24 cellular contexts compared by ENCODE assay signal in genomic region chr4:146330392-146330791, GRCh38.
DNase-seq lines count a peak whose midpoint lies in the region; ATAC-seq and TF ChIP-seq lines count a peak whose summit lies in the region.
"Had no signal": no experiment of that assay in that cellular context is flagged by ENCODE, and none has a peak within 500 bp of the region (broad histone marks: within the 10 kb centered on the region; RNA-seq: fewer than 3 reads in every experiment).

No MANE protein-coding gene starts in this region.

- no peak for ATAC-seq in HG03432 (IDR thresholded peaks at IDR 0.05; ENCODE audit: unreplicated experiment)
- ATAC-seq: activated CD8-positive, alpha-beta memory T cell treated with anti-CD3 and anti-CD28 coated beads, Interleukin-2, amount 10 ng/mL, durations not matched to agents 7 days and 5 days; activated T-helper 17 cell treated with anti-CD3 and anti-CD28 coated beads, Interleukin-2, amount 50 U/mL, for 72 hours; left cardiac atrium had no signal

- H3F3A ChIP-seq in GM23248 (ENCODE audit: insufficient read depth) = peaks cover 34% of the 10 kb centered on the region

- H3K27ac Mint-ChIP-seq in CD8-positive, alpha-beta memory T cell = no peak overlapping the region
- H3K27ac Mint-ChIP-seq: activated CD4-positive, alpha-beta T cell treated with anti-CD3 and anti-CD28 coated beads, Interleukin-2, amount 10 ng/mL, durations not matched to agents 7 days and 5 days; activated CD8-positive, alpha-beta memory T cell treated with anti-CD3 and anti-CD28 coated beads, Interleukin-2, amount 10 ng/mL, durations not matched to agents 7 days and 5 days; activated naive CD8-positive, alpha-beta T cell; activated T-helper 17 cell treated with anti-CD3 and anti-CD28 coated beads, Interleukin-2, amount 50 U/mL, for 72 hours; memory B cell; stimulated activated naive CD8-positive, alpha-beta T cell treated with anti-CD3 and anti-CD28 coated beads, Interleukin-15, Interleukin-2, amounts not matched to agents 100 ng/mL and 50 ng/mL, for 24 hours had no signal

- peaks cover under 1 to 2% (median 2%) of the 10 kb centered on the region in 3 donors for H3K36me3 Mint-ChIP-seq in CD8-positive, alpha-beta memory T cell
- H3K36me3 Mint-ChIP-seq: activated CD8-positive, alpha-beta memory T cell treated with anti-CD3 and anti-CD28 coated beads, Interleukin-2, amount 10 ng/mL, durations not matched to agents 7 days and 5 days; memory B cell had no signal

- TF ChIP-seq CTCF in mammary epithelial cell (conservative IDR thresholded peaks at IDR 0.05 in 1 of 2, IDR thresholded peaks at IDR 0.05 in 1 of 2; ENCODE audit: extremely low read depth in 1 of 2, insufficient read depth in 1 of 2, low read depth in 1 of 2, low read length in 2 of 2) (no peak), osteoblast (IDR thresholded peaks at IDR 0.05; ENCODE audit: extremely low read depth, low read depth, low read length) (no peak)

- H3K4me3 Mint-ChIP-seq in CD8-positive, alpha-beta memory T cell = no peak overlapping the region
- H3K4me3 Mint-ChIP-seq: activated CD4-positive, alpha-beta T cell treated with anti-CD3 and anti-CD28 coated beads, Interleukin-2, amount 10 ng/mL, durations not matched to agents 7 days and 5 days; activated CD8-positive, alpha-beta memory T cell treated with anti-CD3 and anti-CD28 coated beads, Interleukin-2, amount 10 ng/mL, durations not matched to agents 7 days and 5 days; activated naive CD8-positive, alpha-beta T cell; activated T-helper 17 cell treated with anti-CD3 and anti-CD28 coated beads, Interleukin-2, amount 50 U/mL, for 72 hours; memory B cell; stimulated activated naive CD8-positive, alpha-beta T cell treated with anti-CD3 and anti-CD28 coated beads, Interleukin-15, Interleukin-2, amounts not matched to agents 100 ng/mL and 50 ng/mL, for 24 hours had no signal

- peak; percentile 69 for DNase-seq in GM23248
- peak; percentile 58 for DNase-seq in NOMO-1 treated with DMSO at 0.1 percent for 48 hours (lab: John Stamatoyannopoulos, UW; ENCODE audit: unreplicated experiment)
- DNase-seq in mammary epithelial cell = peak; percentile 41
- DNase-seq in osteoblast (ENCODE audit: insufficient read length, low spot score, missing footprints) = no peak
- no peak for DNase-seq in SW480 (ENCODE audit: low spot score)
- DNase-seq in CD8-positive, alpha-beta memory T cell = no peak
- DNase-seq: activated CD4-positive, alpha-beta T cell treated with anti-CD3 and anti-CD28 coated beads, Interleukin-2, amount 10 ng/mL, durations not matched to agents 7 days and 5 days; activated CD8-positive, alpha-beta memory T cell treated with anti-CD3 and anti-CD28 coated beads, Interleukin-2, amount 10 ng/mL, durations not matched to agents 7 days and 5 days; cerebellar nuclear complex; DMS79 treated with DMSO at 0.1 percent for 48 hours; effector CD4-positive, alpha-beta T cell; glutamatergic neuron; left cardiac atrium; NCI-H1694 treated with DMSO at 0.1 percent for 48 hours; NCI-H69; retina; SIG-M5; stimulated activated CD4-positive, alpha-beta T cell treated with anti-CD3 and anti-CD28 coated beads, Interleukin-4, amount 100 ng/mL, for 4 hours; thyroid gland had no signal

- H3K36me3 ChIP-seq in GM23248 (ENCODE audit: low read depth) = no peaks in the 10 kb centered on the region
- no peaks in the 10 kb centered on the region for H3K36me3 ChIP-seq in mammary epithelial cell (ENCODE audit: insufficient read depth, low read length)
- H3K36me3 ChIP-seq in osteoblast (ENCODE audit: insufficient read depth, low read length) = no peaks in the 10 kb centered on the region
- H3K36me3 ChIP-seq in CD8-positive, alpha-beta memory T cell (ENCODE audit: insufficient read depth, low read length) = no peaks in the 10 kb centered on the region
- H3K36me3 ChIP-seq: thyroid gland had no signal

- peak overlapping the region; percentile 76 for H3K27ac ChIP-seq in GM23248
- peak overlapping the region; percentile 68 for H3K27ac ChIP-seq in mammary epithelial cell (ENCODE audit: insufficient read depth, low read depth, low read length)
- H3K27ac ChIP-seq in osteoblast (ENCODE audit: low read depth, low read length) = peak overlapping the region; percentile 62
- no peak overlapping the region for H3K27ac ChIP-seq in CD8-positive, alpha-beta memory T cell (ENCODE audit: low read depth, low read length)
- H3K27ac ChIP-seq: thyroid gland had no signal

- peaks cover 0 to 2% (median under 1%) of the 10 kb centered on the region in 3 donors for H3K4me1 Mint-ChIP-seq in CD8-positive, alpha-beta memory T cell
- H3K4me1 Mint-ChIP-seq: activated CD4-positive, alpha-beta T cell treated with anti-CD3 and anti-CD28 coated beads, Interleukin-2, amount 10 ng/mL, durations not matched to agents 7 days and 5 days; activated CD8-positive, alpha-beta memory T cell treated with anti-CD3 and anti-CD28 coated beads, Interleukin-2, amount 10 ng/mL, durations not matched to agents 7 days and 5 days; activated T-helper 17 cell treated with anti-CD3 and anti-CD28 coated beads, Interleukin-2, amount 50 U/mL, for 72 hours; memory B cell had no signal

- 15 to 16% methylated on average over 4 of the region's 4 CpGs for WGBS in GM23248 (ENCODE audit: low coverage in 1 of 2, low lambda C conversion rate in 2 of 2, missing lambda C conversion rate in 2 of 2), 2 experiments
- 20% methylated on average over 4 of the region's 4 CpGs for WGBS in mammary epithelial cell (ENCODE audit: low coverage, missing lambda C conversion rate)

- H3K4me1 ChIP-seq in GM23248 (ENCODE audit: insufficient read depth) (peaks cover 47% of the 10 kb centered on the region), mammary epithelial cell (ENCODE audit: insufficient read depth, low read length) (peaks cover 49% of the 10 kb centered on the region), osteoblast (ENCODE audit: insufficient read depth, low read length) (peaks cover 39% of the 10 kb centered on the region)
- peaks cover 7% of the 10 kb centered on the region for H3K4me1 ChIP-seq in CD8-positive, alpha-beta memory T cell (ENCODE audit: insufficient read depth, low read length)
- H3K4me1 ChIP-seq: thyroid gland had no signal

- H4K20me1 ChIP-seq in GM23248 (ENCODE audit: insufficient read depth) (no peaks in the 10 kb centered on the region), mammary epithelial cell (ENCODE audit: insufficient read depth, low read length) (no peaks in the 10 kb centered on the region), osteoblast (ENCODE audit: insufficient read depth, low read length) (no peaks in the 10 kb centered on the region)

- no peaks in the 10 kb centered on the region for H3K9me2 ChIP-seq in GM23248 (ENCODE audit: insufficient read depth)

- H2AFZ ChIP-seq in GM23248 (no peak overlapping the region), mammary epithelial cell (ENCODE audit: low read depth, low read length) (no peak overlapping the region), osteoblast (ENCODE audit: low read length) (no peak overlapping the region)

- no peaks in the 10 kb centered on the region for H3K27me3 Mint-ChIP-seq in CD8-positive, alpha-beta memory T cell
- H3K27me3 Mint-ChIP-seq: activated CD4-positive, alpha-beta T cell treated with anti-CD3 and anti-CD28 coated beads, Interleukin-2, amount 10 ng/mL, durations not matched to agents 7 days and 5 days; activated CD8-positive, alpha-beta memory T cell treated with anti-CD3 and anti-CD28 coated beads, Interleukin-2, amount 10 ng/mL, durations not matched to agents 7 days and 5 days; activated naive CD8-positive, alpha-beta T cell; activated T-helper 17 cell treated with anti-CD3 and anti-CD28 coated beads, Interleukin-2, amount 50 U/mL, for 72 hours; memory B cell; stimulated activated naive CD8-positive, alpha-beta T cell treated with anti-CD3 and anti-CD28 coated beads, Interleukin-15, Interleukin-2, amounts not matched to agents 100 ng/mL and 50 ng/mL, for 24 hours had no signal

- CTCF ChIA-PET in mammary epithelial cell (lab: Charles Lee; ENCODE audit: low non-redundant PET) = no interaction called here
- CTCF ChIA-PET in CD8-positive, alpha-beta memory T cell (lab: Charles Lee) = no interaction called here

- H3K4me3 ChIP-seq in GM23248 = no peak overlapping the region
- H3K4me3 ChIP-seq in mammary epithelial cell (replicated peaks in 1 of 3; ENCODE audit: insufficient read depth in 1 of 3, low read depth in 2 of 3, low read length in 3 of 3) = no peak overlapping the region
- H3K4me3 ChIP-seq in osteoblast (ENCODE audit: insufficient read depth, low read length) = no peak overlapping the region
- H3K4me3 ChIP-seq in CD8-positive, alpha-beta memory T cell (ENCODE audit: low read length) = no peak overlapping the region
- H3K4me3 ChIP-seq: thyroid gland had no signal

- dilution Hi-C loops in mammary epithelial cell (cut with HindIII; ENCODE audit: low sequenced_read_pairs) = no loop called here

- POLR2A ChIA-PET in CD8-positive, alpha-beta memory T cell (lab: Charles Lee) = no interaction called here

- no peaks in the 10 kb centered on the region for H3K9me3 Mint-ChIP-seq in CD8-positive, alpha-beta memory T cell
- H3K9me3 Mint-ChIP-seq: activated CD4-positive, alpha-beta T cell treated with anti-CD3 and anti-CD28 coated beads, Interleukin-2, amount 10 ng/mL, durations not matched to agents 7 days and 5 days; activated T-helper 17 cell treated with anti-CD3 and anti-CD28 coated beads, Interleukin-2, amount 50 U/mL, for 72 hours; memory B cell; stimulated activated naive CD8-positive, alpha-beta T cell treated with anti-CD3 and anti-CD28 coated beads, Interleukin-15, Interleukin-2, amounts not matched to agents 100 ng/mL and 50 ng/mL, for 24 hours had no signal

- H3K27me3 ChIP-seq in GM23248 (replicated peaks; ENCODE audit: insufficient read depth) (no peaks in the 10 kb centered on the region), mammary epithelial cell (ENCODE audit: insufficient read depth, low read length) (no peaks in the 10 kb centered on the region), osteoblast (ENCODE audit: insufficient read depth, low read length) (no peaks in the 10 kb centered on the region)
- H3K27me3 ChIP-seq in CD8-positive, alpha-beta memory T cell (ENCODE audit: insufficient read depth, low read length, poor library complexity, severe bottlenecking) = no peaks in the 10 kb centered on the region
- H3K27me3 ChIP-seq: thyroid gland had no signal

- no peaks in the 10 kb centered on the region for H3K9me3 ChIP-seq in GM23248 (ENCODE audit: low read depth)
- H3K9me3 ChIP-seq in mammary epithelial cell (replicated peaks; ENCODE audit: insufficient read depth, low read length) = no peaks in the 10 kb centered on the region
- H3K9me3 ChIP-seq in osteoblast (ENCODE audit: low read depth, low read length) = no peaks in the 10 kb centered on the region
- no peaks in the 10 kb centered on the region for H3K9me3 ChIP-seq in CD8-positive, alpha-beta memory T cell (ENCODE audit: low read length)
- H3K9me3 ChIP-seq: thyroid gland had no signal

- H3K79me2 ChIP-seq in GM23248 (ENCODE audit: insufficient read depth) (no peaks in the 10 kb centered on the region), mammary epithelial cell (ENCODE audit: insufficient read depth, low read length) (peaks cover 5% of the 10 kb centered on the region), osteoblast (ENCODE audit: insufficient read depth, low read length) (peaks cover 5% of the 10 kb centered on the region)

- H3K9ac ChIP-seq in GM23248 = no peak overlapping the region
- no peak overlapping the region for H3K9ac ChIP-seq in mammary epithelial cell (ENCODE audit: insufficient read depth, low read length)

- peak overlapping the region; percentile 7 for H3K4me2 ChIP-seq in GM23248 (ENCODE audit: unreplicated experiment)
- peak overlapping the region; percentile 50 for H3K4me2 ChIP-seq in mammary epithelial cell (ENCODE audit: insufficient read depth, low read depth, low read length)
- H3K4me2 ChIP-seq in osteoblast (ENCODE audit: insufficient read depth, low read length) = peak overlapping the region; percentile 37

- BruUV-seq in mammary epithelial cell (replicated peaks; lab: Mats Ljungman, UMichigan) = no TSS peak

- in situ Hi-C loops in GM23248 (cut with MboI) (loop anchor here (10.0 to 25.0 kb wide), 2 partner anchors 584 to 757 kb away; no protein-coding TSS in a partner anchor), mammary epithelial cell (cut with MboI; ENCODE audit: low sequenced_read_pairs in 2 of 2) (loop anchor here (10.0 to 25.0 kb wide), 2 partner anchors 584 to 757 kb away; no protein-coding TSS in a partner anchor)

- intact Hi-C loops in mammary epithelial cell (cut with micrococcal nuclease) = loop anchor here (10.0 kb wide), 2 partner anchors 236 to 1274 kb away; no protein-coding TSS in a partner anchor

Comparison
In these comparisons a context has a peak if more than half of its experiments do, and no peak if none do; other contexts are left out.
1. DNase-seq: peak in GM23248 (single experiment), NOMO-1 treated with DMSO at 0.1 percent for 48 hours (single experiment) and mammary epithelial cell (single experiment); none in osteoblast (single experiment), SW480 (single experiment) and CD8-positive, alpha-beta memory T cell (0 of 5).
2. Peak in every context shown above with its lines, with median percentiles within 50 percentile points of each other: H3K4me2 ChIP-seq.